Comparison of ENCODE assay signal across 19 cellular contexts in genomic region chr2:42438685-42439084, GRCh38. TPM values are rescaled to one million over a fixed set of nuclear protein-coding genes. Genes with fewer than 3 reads are reported as not detected.
DNase-seq lines count a peak whose midpoint lies in the region; ATAC-seq, FAIRE-seq and TF ChIP-seq lines count a peak whose summit lies in the region.
"Had no signal": no experiment of that assay in that cellular context is flagged by ENCODE, and none has a peak within 500 bp of the region (broad histone marks: within the 10 kb centered on the region; RNA-seq: fewer than 3 reads in every experiment).

No MANE protein-coding gene starts in this region.

- no peaks in the 10 kb centered on the region for H3K4me1 ChIP-seq in endodermal cell (ENCODE audit: control insufficient read depth, insufficient read depth, low read length)

- no peak for TF ChIP-seq CTCF in endodermal cell (conservative IDR thresholded peaks at IDR 0.05)

- intact Hi-C loops in left colon (cut with DNase I, micrococcal nuclease): no loop called here
- intact Hi-C loops in activated CD4-positive, alpha-beta T cell treated with anti-CD3 and anti-CD28 coated beads, Interleukin-2, amount 10 ng/mL, durations not matched to agents 24 days and 14 days (cut with micrococcal nuclease): no loop called here

- DNase-seq in GM19239 (ENCODE audit: insufficient read length, low spot score): no peak
- peak; percentile 82 for DNase-seq in MV-4-11 (lab: John Stamatoyannopoulos, UW)
- peak; percentile 18 for DNase-seq in SKM-1 (lab: John Stamatoyannopoulos, UW; ENCODE audit: unreplicated experiment)
- DNase-seq in left colon: no peak
- DNase-seq in DMS 273 treated with DMSO at 0.1 percent for 48 hours (lab: John Stamatoyannopoulos, UW): no peak
- no peak for DNase-seq in activated CD4-positive, alpha-beta T cell treated with anti-CD3 and anti-CD28 coated beads, Interleukin-2, amount 10 ng/mL, durations not matched to agents 24 days and 14 days
- DNase-seq in NCI-H1092 treated with DMSO at 0.1 percent for 48 hours (lab: John Stamatoyannopoulos, UW): no peak
- no peak for DNase-seq in endodermal cell
- DNase-seq: NCI-H1105 treated with DMSO at 0.1 percent for 48 hours, NCI-H1930, NCI-H2171, NCI-H446 treated with DMSO at 0.1 percent for 48 hours, NCI-H774, Right ventricle myocardium superior, T-helper 17 cell had no signal

- H3K27me3 Mint-ChIP-seq in activated CD4-positive, alpha-beta T cell treated with anti-CD3 and anti-CD28 coated beads, Interleukin-2, amount 10 ng/mL, durations not matched to agents 24 days and 14 days: peaks cover 23% of the 10 kb centered on the region
- H3K27me3 Mint-ChIP-seq in endodermal cell (ENCODE audit: insufficient read depth): no peaks in the 10 kb centered on the region

- no peak overlapping the region for H3K4me3 Mint-ChIP-seq in activated CD4-positive, alpha-beta T cell treated with anti-CD3 and anti-CD28 coated beads, Interleukin-2, amount 10 ng/mL, durations not matched to agents 24 days and 14 days
- H3K4me3 Mint-ChIP-seq in endodermal cell: no peak overlapping the region
- H3K4me3 Mint-ChIP-seq: T-helper 17 cell had no signal

- H3K9ac ChIP-seq in endodermal cell (ENCODE audit: extremely low read depth, low read length, poor library complexity, severe bottlenecking): no peak overlapping the region

- no peaks in the 10 kb centered on the region for H3K36me3 ChIP-seq in endodermal cell (ENCODE audit: control insufficient read depth, insufficient read depth, low read length)

- peak; percentile 11 for FAIRE-seq in GM19239 (lab: Jason Lieb, UNC)
- FAIRE-seq: RCC 7860 had no signal

- no peaks in the 10 kb centered on the region for H3K9me3 Mint-ChIP-seq in activated CD4-positive, alpha-beta T cell treated with anti-CD3 and anti-CD28 coated beads, Interleukin-2, amount 10 ng/mL, durations not matched to agents 24 days and 14 days
- H3K9me3 Mint-ChIP-seq in endodermal cell: no peaks in the 10 kb centered on the region

- no peaks in the 10 kb centered on the region for H3K9me3 ChIP-seq in endodermal cell (ENCODE audit: control insufficient read depth, low read length)

- peak; percentile 48 for ATAC-seq in left colon
- ATAC-seq: HCT116, SK-N-SH treated with all-trans-retinoic acid at 6 μM for 48 hours, T-helper 17 cell had no signal

- no peak overlapping the region for H3K4me3 ChIP-seq in endodermal cell (ENCODE audit: low read length)

- no peaks in the 10 kb centered on the region for H3K27me3 ChIP-seq in endodermal cell (ENCODE audit: control insufficient read depth, insufficient read depth, low read length, poor library complexity, severe bottlenecking)

- H3K4me1 Mint-ChIP-seq in activated CD4-positive, alpha-beta T cell treated with anti-CD3 and anti-CD28 coated beads, Interleukin-2, amount 10 ng/mL, durations not matched to agents 24 days and 14 days: no peaks in the 10 kb centered on the region
- peaks cover 9% of the 10 kb centered on the region for H3K4me1 Mint-ChIP-seq in endodermal cell
- H3K4me1 Mint-ChIP-seq: T-helper 17 cell had no signal

- no peak overlapping the region for H3K27ac ChIP-seq in endodermal cell (ENCODE audit: low read depth, low read length)
- H3K27ac ChIP-seq: C4-2B had no signal

- H3K27ac Mint-ChIP-seq in activated CD4-positive, alpha-beta T cell treated with anti-CD3 and anti-CD28 coated beads, Interleukin-2, amount 10 ng/mL, durations not matched to agents 24 days and 14 days: no peak overlapping the region
- H3K27ac Mint-ChIP-seq in endodermal cell: no peak overlapping the region
- H3K27ac Mint-ChIP-seq: T-helper 17 cell had no signal

- no peaks in the 10 kb centered on the region for H3K36me3 Mint-ChIP-seq in activated CD4-positive, alpha-beta T cell treated with anti-CD3 and anti-CD28 coated beads, Interleukin-2, amount 10 ng/mL, durations not matched to agents 24 days and 14 days (ENCODE audit: low read depth)
- no peaks in the 10 kb centered on the region for H3K36me3 Mint-ChIP-seq in endodermal cell (ENCODE audit: low read depth)

RNA-seq across cellular contexts. Expression of gene KCNG3, which starts 55.1 kb away (rescaled TPM):
- total RNA-seq in left colon (1 to 10 TPM; 3.3 to 5.9 TPM), endodermal cell (1 to 10 TPM in 1 of 2 donors, under 1 TPM in 1; 0.84 to 1.5 TPM)
- total RNA-seq in activated CD4-positive, alpha-beta T cell treated with anti-CD3 and anti-CD28 coated beads, Interleukin-2, amount 10 ng/mL, durations not matched to agents 24 days and 14 days: 0.12 and 0.26 TPM in 2 replicates
- polyA plus RNA-seq in endodermal cell (2013, experiment 1 of 2): 0.64 TPM
- polyA plus RNA-seq in endodermal cell (2013, experiment 2 of 2): 0.50 TPM
- total RNA-seq: Right ventricle myocardium superior, T-helper 17 cell had no signal

Comparison
In these comparisons a context has a peak if more than half of its experiments do, and no peak if none do; other contexts are left out.
1. DNase-seq: peak in MV-4-11 (single experiment) and SKM-1 (single experiment); none in GM19239 (single experiment), left colon (0 of 2), DMS 273 treated with DMSO at 0.1 percent for 48 hours (single experiment), activated CD4-positive, alpha-beta T cell treated with anti-CD3 and anti-CD28 coated beads, Interleukin-2, amount 10 ng/mL, durations not matched to agents 24 days and 14 days (single experiment), NCI-H1092 treated with DMSO at 0.1 percent for 48 hours (single experiment) and endodermal cell (single experiment).